1 cellular context compared by ENCODE assay signal in genomic region chr4:6902318-6903042, GRCh38.
TF ChIP-seq lines count a peak whose summit lies in the region.

No MANE protein-coding gene starts in this region.

TF ChIP-seq in HepG2, 621 proteins besides CTCF, POLR2A, EP300 and RAD21 (continued from another document and continues in another):
- TF ChIP-seq ARID5B (CRISPR knock-in tag; IDR thresholded peaks at IDR 0.05) (peak; percentile 15; the same call in 1 of the 2 replicates), KLF6 (CRISPR knock-in tag; IDR thresholded peaks at IDR 0.05) (no peak), MTA1 (CRISPR knock-in tag; IDR thresholded peaks at IDR 0.05; ENCODE audit: borderline replicate concordance) (no peak), ZNF614 (CRISPR knock-in tag; IDR thresholded peaks at IDR 0.05; ENCODE audit: borderline replicate concordance) (no peak), PBX2 (CRISPR knock-in tag; IDR thresholded peaks at IDR 0.05) (no peak), ZBTB33 (CRISPR knock-in tag; IDR thresholded peaks at IDR 0.05) (peak; percentile 29; the same call in 1 of the 2 replicates), TBP (CRISPR knock-in tag; IDR thresholded peaks at IDR 0.05) (no peak), TEF (CRISPR knock-in tag; IDR thresholded peaks at IDR 0.05) (no peak), BRF2 (CRISPR knock-in tag; IDR thresholded peaks at IDR 0.05) (no peak), ZBTB44 (CRISPR knock-in tag; IDR thresholded peaks at IDR 0.05) (no peak), ZNF281 (CRISPR knock-in tag; IDR thresholded peaks at IDR 0.05; ENCODE audit: borderline replicate concordance) (no peak), DMAP1 (CRISPR knock-in tag; IDR thresholded peaks at IDR 0.05) (peak; percentile 30; the same call in 1 of the 2 replicates), AFF4 (CRISPR knock-in tag; IDR thresholded peaks at IDR 0.05) (no peak), IRF1 (CRISPR knock-in tag; IDR thresholded peaks at IDR 0.05; ENCODE audit: low read depth) (no peak), ZNF552 (CRISPR knock-in tag; IDR thresholded peaks at IDR 0.05; ENCODE audit: borderline replicate concordance) (no peak), SCMH1 (CRISPR knock-in tag; IDR thresholded peaks at IDR 0.05; ENCODE audit: borderline replicate concordance) (no peak), ZNF589 (CRISPR knock-in tag; conservative IDR thresholded peaks at IDR 0.05) (no peak), SYNCRIP (IDR thresholded peaks at IDR 0.05; ENCODE audit: insufficient read depth, low read depth, low read length) (no peak), ZFX (CRISPR knock-in tag; IDR thresholded peaks at IDR 0.05; ENCODE audit: low read depth) (peak; percentile 34; the same call in 1 of the 2 replicates), CENPT (CRISPR knock-in tag; IDR thresholded peaks at IDR 0.05; ENCODE audit: low read depth) (no peak), EED (CRISPR knock-in tag; IDR thresholded peaks at IDR 0.05) (no peak), TCF7 (IDR thresholded peaks at IDR 0.05; ENCODE audit: low read depth) (0 out of 2 replicates have a peak, but pooled peaks have one; percentile 7), ZNF75D (CRISPR knock-in tag; IDR thresholded peaks at IDR 0.05; ENCODE audit: borderline replicate concordance) (no peak), ZNF337 (CRISPR knock-in tag; IDR thresholded peaks at IDR 0.05; ENCODE audit: borderline replicate concordance, low read depth) (no peak), BCL6 (CRISPR knock-in tag; IDR thresholded peaks at IDR 0.05) (no peak), PHF5A (CRISPR knock-in tag; IDR thresholded peaks at IDR 0.05; ENCODE audit: low read depth, unreplicated experiment) (no peak), ARHGAP35 (CRISPR knock-in tag; IDR thresholded peaks at IDR 0.05; ENCODE audit: borderline replicate concordance) (no peak), CREB1 (IDR thresholded peaks at IDR 0.05) (no peak), CREB1 (CRISPR knock-in tag; IDR thresholded peaks at IDR 0.05) (0 out of 2 replicates have a peak, but pooled peaks have one; percentile 20), ZBTB34 (CRISPR knock-in tag; IDR thresholded peaks at IDR 0.05) (0 out of 2 replicates have a peak, but pooled peaks have one; percentile 38), MED1 (CRISPR knock-in tag; IDR thresholded peaks at IDR 0.05) (0 out of 2 replicates have a peak, but pooled peaks have one; percentile 27), KLF12 (CRISPR knock-in tag; IDR thresholded peaks at IDR 0.05; ENCODE audit: borderline replicate concordance) (peak; percentile 27; the same call in 1 of the 2 replicates), MIER2 (CRISPR knock-in tag; IDR thresholded peaks at IDR 0.05) (no peak), ZNF547 (CRISPR knock-in tag; IDR thresholded peaks at IDR 0.05) (no peak; the same call in 1 of the 2 replicates), SMAD9 (CRISPR knock-in tag; IDR thresholded peaks at IDR 0.05) (no peak), NFKBIZ (CRISPR knock-in tag; IDR thresholded peaks at IDR 0.05) (no peak), DNMT3B (CRISPR knock-in tag; conservative IDR thresholded peaks at IDR 0.05) (no peak), ZNF253 (CRISPR knock-in tag; IDR thresholded peaks at IDR 0.05; ENCODE audit: borderline replicate concordance) (no peak), ZBTB7B (CRISPR knock-in tag; IDR thresholded peaks at IDR 0.05) (peak; percentile 49; the same call in 1 of the 2 replicates), ZBTB7A (CRISPR knock-in tag; IDR thresholded peaks at IDR 0.05) (no peak), MIXL1 (CRISPR knock-in tag; IDR thresholded peaks at IDR 0.05) (no peak), ZBTB38 (CRISPR knock-in tag; IDR thresholded peaks at IDR 0.05) (peak; percentile 50; the same call in 1 of the 2 replicates), ATF7-NPFF (CRISPR knock-in tag; IDR thresholded peaks at IDR 0.05; ENCODE audit: low read depth) (0 out of 2 replicates have a peak, but pooled peaks have one; percentile 20), TAF15 (IDR thresholded peaks at IDR 0.05; ENCODE audit: low read depth, low read length, poor library complexity, severe bottlenecking) (no peak), GATAD2A (CRISPR knock-in tag; IDR thresholded peaks at IDR 0.05) (peak; percentile 24; the same call in 1 of the 2 replicates)
